ENCODE assay signal across 20 cellular contexts in the genomic region with DNA sequence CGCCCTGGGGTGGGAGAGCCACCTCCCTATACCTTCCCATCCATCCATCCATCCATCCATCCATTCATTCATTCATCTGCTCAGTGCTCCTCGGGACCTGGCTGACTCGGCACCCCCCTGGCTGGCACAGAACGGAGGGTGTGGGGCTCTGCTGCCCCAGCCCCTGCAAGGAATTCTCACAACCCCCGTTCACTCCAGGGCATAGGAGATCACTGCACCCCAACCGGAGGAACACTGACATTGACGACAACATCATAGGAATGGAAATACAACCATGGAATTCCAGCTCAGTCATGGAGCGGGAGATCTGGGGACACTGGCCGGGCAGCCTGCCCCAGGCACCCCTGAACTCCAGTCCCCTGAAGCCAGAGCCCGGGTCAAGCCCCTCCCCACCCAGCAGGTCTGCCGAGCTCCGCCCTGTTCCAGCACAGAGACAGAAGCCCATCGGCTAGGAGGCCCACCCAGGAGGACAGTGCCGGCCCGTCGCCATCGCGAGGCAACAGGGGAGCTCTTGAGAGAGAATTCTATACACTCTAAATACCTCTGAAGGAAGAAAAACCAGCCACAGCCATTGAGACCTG. TPM values are rescaled to one million over a fixed set of nuclear protein-coding genes. Genes with fewer than 3 reads are reported as not detected.
A peak's percentile ranks its signal among the peaks of the same experiment; 100 is the strongest.
DNase-seq lines count a peak whose midpoint lies in the region; ATAC-seq, FAIRE-seq and TF ChIP-seq lines count a peak whose summit lies in the region.
"Had no signal": no experiment of that assay in that cellular context is flagged by ENCODE, and none has a peak within 500 bp of the region (broad histone marks: within the 10 kb centered on the region; RNA-seq: fewer than 3 reads in every experiment).

No MANE protein-coding gene starts in this region.

- FAIRE-seq in astrocyte (lab: Jason Lieb, UNC), result no peak
- no peak for FAIRE-seq in keratinocyte (lab: Jason Lieb, UNC)
- FAIRE-seq: frontal cortex had no signal

- H3K9me1 ChIP-seq in keratinocyte (ENCODE audit: control insufficient read depth, extremely low read depth, insufficient read depth, low read length), result no peaks in the 10 kb centered on the region

- no peaks in the 10 kb centered on the region for H4K20me1 ChIP-seq in astrocyte (ENCODE audit: insufficient read depth, low read length)
- peaks cover 2% of the 10 kb centered on the region for H4K20me1 ChIP-seq in keratinocyte (ENCODE audit: control insufficient read depth, extremely low read depth, insufficient read depth, low read length)

- H3K79me2 ChIP-seq in astrocyte (ENCODE audit: insufficient read depth, low read length) (no peaks in the 10 kb centered on the region), keratinocyte (ENCODE audit: control insufficient read depth, insufficient read depth, low read length) (no peaks in the 10 kb centered on the region)

- H3K27ac Mint-ChIP-seq in Calu3 (ENCODE audit: unreplicated experiment), result peak overlapping the region; percentile 13
- no peak overlapping the region for H3K27ac Mint-ChIP-seq in astrocyte (ENCODE audit: unreplicated experiment)
- H3K27ac Mint-ChIP-seq: activated B cell treated with CpG ODN at 0.5 μM for 24 hours; activated CD4-positive, alpha-beta memory T cell treated with anti-CD3 and anti-CD28 coated beads, Interleukin-2, amount 10 ng/mL, durations not matched to agents 7 days and 5 days had no signal

- H3K4me1 ChIP-seq in astrocyte (ENCODE audit: insufficient read depth, low read length), result peaks cover 17% of the 10 kb centered on the region
- peaks cover 24% of the 10 kb centered on the region for H3K4me1 ChIP-seq in keratinocyte (ENCODE audit: control insufficient read depth, extremely low read depth, insufficient read depth, low read length)
- no peaks in the 10 kb centered on the region for H3K4me1 ChIP-seq in psoas muscle
- peaks cover 0 to 3% (median 0%) of the 10 kb centered on the region in 4 donors for H3K4me1 ChIP-seq in transverse colon

- dilution Hi-C loops in keratinocyte (cut with MboI; ENCODE audit: extremely low pct_ligation_motif_present, low sequenced_read_pairs), result no loop called here

- H2AFZ ChIP-seq in astrocyte (ENCODE audit: low read depth, low read length) (no peak overlapping the region), keratinocyte (ENCODE audit: control insufficient read depth, low read length) (peak overlapping the region; percentile 58)

- TF ChIP-seq CTCF in Calu3 (IDR thresholded peaks at IDR 0.05; ENCODE audit: unreplicated experiment) (no peak), astrocyte (IDR thresholded peaks at IDR 0.05; ENCODE audit: insufficient read depth, low read depth, low read length) (no peak), keratinocyte (optimal IDR thresholded peaks at IDR 0.05 in 1 of 3, IDR thresholded peaks at IDR 0.05 in 1 of 3, conservative IDR thresholded peaks at IDR 0.05 in 1 of 3; ENCODE audit: extremely low read depth in 1 of 3, insufficient read depth in 2 of 3, low read length in 3 of 3) (no peak), psoas muscle (IDR thresholded peaks at IDR 0.05) (no peak), transverse colon (IDR thresholded peaks at IDR 0.05) (no peak)

- H3K4me3 ChIP-seq in astrocyte (ENCODE audit: insufficient read depth, low read depth, low read length), result no peak overlapping the region
- peak overlapping the region in 1 of 3 experiments; percentile 27 for H3K4me3 ChIP-seq in keratinocyte (ENCODE audit: control insufficient read depth in 2 of 3, extremely low read depth in 1 of 3, insufficient read depth in 2 of 3, low read depth in 1 of 3, low read length in 3 of 3)
- H3K4me3 ChIP-seq in psoas muscle, result no peak overlapping the region
- H3K4me3 ChIP-seq in transverse colon, result no peak overlapping the region

- H3K36me3 Mint-ChIP-seq in Calu3 (ENCODE audit: insufficient read depth, unreplicated experiment) (peaks cover 7% of the 10 kb centered on the region), astrocyte (ENCODE audit: low read depth, unreplicated experiment) (no peaks in the 10 kb centered on the region)

- 70 to 76% (median 73%) methylated on average over 18 of the region's 18 CpGs for WGBS in psoas muscle, 3 donors
- 59% methylated on average over 18 of the region's 18 CpGs; no CpG with 5 or more reads in 1 of the 2 donors for WGBS in transverse colon (ENCODE audit: low coverage in 1 of 2), 2 donors

- no peak overlapping the region for H3K9ac ChIP-seq in astrocyte (ENCODE audit: low read length)
- H3K9ac ChIP-seq in keratinocyte (ENCODE audit: control insufficient read depth, extremely low read depth, insufficient read depth, low read length), result no peak overlapping the region

- no peak for TF ChIP-seq EP300 in transverse colon (IDR thresholded peaks at IDR 0.05; ENCODE audit: low read depth)

- CTCF ChIA-PET in Calu3 (lab: Charles Lee), result interaction anchor here (0.8 to 1.1 kb wide), 3 partner anchors 11 to 126 kb away, joined by 3 to 4 read pairs (median 3); a partner anchor contains a TSS

- H3K9me3 ChIP-seq in astrocyte (ENCODE audit: insufficient read depth, low read depth, low read length) (no peaks in the 10 kb centered on the region), keratinocyte (ENCODE audit: control insufficient read depth, low read depth, low read length) (no peaks in the 10 kb centered on the region), psoas muscle (no peaks in the 10 kb centered on the region), transverse colon (no peaks in the 10 kb centered on the region)

- H3K27ac ChIP-seq in astrocyte (ENCODE audit: low read depth, low read length) (no peak overlapping the region), keratinocyte (ENCODE audit: control insufficient read depth, insufficient read depth, low read length) (no peak overlapping the region), psoas muscle (no peak overlapping the region), transverse colon (no peak overlapping the region)

- H3K4me2 ChIP-seq in astrocyte (ENCODE audit: low read length) (peak overlapping the region; percentile 61), keratinocyte (ENCODE audit: control insufficient read depth, extremely low read depth, insufficient read depth, low read depth, low read length) (peak overlapping the region; percentile 48)

- intact Hi-C loops in Calu3 (cut with micrococcal nuclease; ENCODE audit: unreplicated experiment), result no loop called here
- intact Hi-C loops in psoas muscle (cut with DNase I), result loop anchor here in 1 of 2 donors (5.0 kb wide), 1 partner anchor 51 kb away; no protein-coding TSS in a partner anchor
- intact Hi-C loops in transverse colon (cut with DNase I; ENCODE audit: low total_unique reads), result no loop called here

- H3K27me3 Mint-ChIP-seq in Calu3 (ENCODE audit: unreplicated experiment) (peaks cover 72% of the 10 kb centered on the region), astrocyte (ENCODE audit: low read depth, unreplicated experiment) (peaks cover 38% of the 10 kb centered on the region)

- H3K27me3 ChIP-seq in astrocyte (ENCODE audit: insufficient read depth, low read length) (peaks cover 11% of the 10 kb centered on the region), keratinocyte (ENCODE audit: control insufficient read depth, extremely low read depth, insufficient read depth, low read length) (peaks cover 22% of the 10 kb centered on the region), psoas muscle (ENCODE audit: insufficient read depth in 3 of 3, low read length in 2 of 3) (peaks cover 0 to 62% (median 22%) of the 10 kb centered on the region in 3 donors), transverse colon (peaks cover 6% of the 10 kb centered on the region)

- H3K4me3 Mint-ChIP-seq in Calu3 (ENCODE audit: low read depth, unreplicated experiment) (no peak overlapping the region), astrocyte (ENCODE audit: unreplicated experiment) (no peak overlapping the region)
- H3K4me3 Mint-ChIP-seq: activated B cell treated with CpG ODN at 0.5 μM for 24 hours; activated CD4-positive, alpha-beta memory T cell treated with anti-CD3 and anti-CD28 coated beads, Interleukin-2, amount 10 ng/mL, durations not matched to agents 7 days and 5 days had no signal

- H3K9me3 Mint-ChIP-seq in Calu3 (ENCODE audit: low read depth, unreplicated experiment) (no peaks in the 10 kb centered on the region), astrocyte (ENCODE audit: unreplicated experiment) (no peaks in the 10 kb centered on the region)
- H3K9me3 Mint-ChIP-seq: activated B cell treated with CpG ODN at 0.5 μM for 24 hours; activated CD4-positive, alpha-beta memory T cell treated with anti-CD3 and anti-CD28 coated beads, Interleukin-2, amount 10 ng/mL, durations not matched to agents 7 days and 5 days had no signal

- ATAC-seq in psoas muscle, result no peak
- no peak for ATAC-seq in HG02610 (IDR thresholded peaks at IDR 0.05; ENCODE audit: unreplicated experiment)
- ATAC-seq: sciatic nerve had no signal

- in situ Hi-C loops in transverse colon (cut with MboI; ENCODE audit: low pct_ligation_motif_present in 1 of 4, low pct_unique_long_range_greater_than_20kb in 1 of 4, low sequenced_read_pairs in 3 of 4), result no loop called here

- BruUV-seq in Calu3 (replicated peaks; lab: Mats Ljungman, UMichigan), result no TSS peak

- no peak for TF ChIP-seq POLR2A in transverse colon (IDR thresholded peaks at IDR 0.05)

- DNase-seq in Calu3, result no peak
- DNase-seq in astrocyte (ENCODE audit: low read depth), result no peak
- DNase-seq in keratinocyte (ENCODE audit: low read depth, low spot score), result no peak
- peak; percentile 11 to 28 for DNase-seq in psoas muscle
- DNase-seq in SKM-1 (lab: John Stamatoyannopoulos, UW; ENCODE audit: unreplicated experiment), result no peak
- DNase-seq in transverse colon, result no peak
- no peak for DNase-seq in NCI-H1092 treated with DMSO at 0.1 percent for 48 hours (lab: John Stamatoyannopoulos, UW)
- DNase-seq: activated B cell treated with CpG ODN at 0.5 μM for 24 hours; activated CD4-positive, alpha-beta memory T cell treated with anti-CD3 and anti-CD28 coated beads, Interleukin-2, amount 10 ng/mL, durations not matched to agents 7 days and 5 days; activated gamma-delta T cell treated with Interleukin-2 at 50 U/mL for 16 hours; activated T-cell treated with anti-CD3 and anti-CD28 coated beads for 4 hours; central memory CD4-positive, alpha-beta T cell; erythroblast; NCI-H774; SIG-M5 had no signal

- peaks cover 37% of the 10 kb centered on the region for H3K4me1 Mint-ChIP-seq in Calu3 (ENCODE audit: low read depth, unreplicated experiment)
- H3K4me1 Mint-ChIP-seq in astrocyte (ENCODE audit: low read depth, unreplicated experiment), result peaks cover 1% of the 10 kb centered on the region
- H3K4me1 Mint-ChIP-seq: activated B cell treated with CpG ODN at 0.5 μM for 24 hours had no signal

- H3K36me3 ChIP-seq in astrocyte (ENCODE audit: insufficient read depth, low read length) (no peaks in the 10 kb centered on the region), keratinocyte (ENCODE audit: control insufficient read depth in 2 of 2, extremely low read depth in 1 of 2, insufficient read depth in 2 of 2, low read length in 2 of 2) (no peaks in the 10 kb centered on the region), psoas muscle (ENCODE audit: insufficient read depth in 1 of 2, low read depth in 1 of 2) (no peaks in the 10 kb centered on the region), transverse colon (no peaks in the 10 kb centered on the region)

RNA-seq across cellular contexts. Expression of a gene that starts 27.9 kb away (rescaled TPM):
- total RNA-seq in Calu3 (2022), result 28.9 and 31.8 TPM in 2 replicates
- total RNA-seq in astrocyte, result 18.7 and 19.3 TPM in 2 replicates
- 12.3 to 15.6 TPM (median 15.0 TPM) in 3 replicates for polyA plus RNA-seq in keratinocyte
- 5.1 TPM for polyA plus RNA-seq in keratinocyte (2011; ENCODE audit: low read depth)
- polyA plus RNA-seq in keratinocyte (2011; cell fraction: cytosol; rRNA removed), result 10.0 and 15.3 TPM in 2 replicates
- 12.3 and 13.1 TPM in 2 replicates for polyA plus RNA-seq in keratinocyte (2011; cell fraction: nucleus; rRNA removed)
- 9.0 and 16.4 TPM in 2 replicates for polyA plus RNA-seq in keratinocyte (2012; ENCODE audit: low replicate concordance)
- 8.1 to 12.9 TPM (median 8.4 TPM) in 3 replicates for polyA minus RNA-seq in keratinocyte
- 12.9 TPM for polyA minus RNA-seq in keratinocyte (2011; cell fraction: cytosol; rRNA and poly(A)+ RNA removed)
- 3.9 TPM in 2 replicates for polyA minus RNA-seq in keratinocyte (2011; cell fraction: nucleus; rRNA and poly(A)+ RNA removed)
- 1 to 10 TPM; 5.1 to 7.2 (median 5.7) TPM for total RNA-seq in psoas muscle
- polyA plus RNA-seq in psoas muscle, result 10 to 100 TPM in 1 of 3 donors, 1 to 10 TPM in 2; 6.5 to 11.4 (median 7.8) TPM
- 10 to 100 TPM; 10.8 to 13.0 (median 11.9) TPM for total RNA-seq in transverse colon

RNA-seq across cellular contexts. Expression of a gene that starts 36.3 kb away (rescaled TPM):
- total RNA-seq in Calu3 (2022) (80.1 and 98.2 TPM in 2 replicates), astrocyte (93.4 and 96.5 TPM in 2 replicates), psoas muscle (10 to 100 TPM; 17.3 to 20.9 (median 19.4) TPM), transverse colon (100 to 1,000 TPM in 1 of 4 donors, 10 to 100 TPM in 3; 55.2 to 137 (median 71.1) TPM)
- polyA plus RNA-seq in keratinocyte (29.8 to 39.8 TPM (median 31.5 TPM) in 3 replicates), psoas muscle (10 to 100 TPM; 11.6 to 21.6 (median 15.5) TPM)
- polyA plus RNA-seq in keratinocyte (2011; ENCODE audit: low read depth), result 12.8 TPM
- polyA plus RNA-seq in keratinocyte (2011; cell fraction: cytosol; rRNA removed), result 17.3 and 32.5 TPM in 2 replicates
- 43.7 and 47.3 TPM in 2 replicates for polyA plus RNA-seq in keratinocyte (2011; cell fraction: nucleus; rRNA removed)
- polyA plus RNA-seq in keratinocyte (2012; ENCODE audit: low replicate concordance), result 10.9 and 37.3 TPM in 2 replicates
- polyA minus RNA-seq in keratinocyte, result 17.8 to 29.0 TPM (median 26.5 TPM) in 3 replicates
- 44.1 TPM for polyA minus RNA-seq in keratinocyte (2011; cell fraction: cytosol; rRNA and poly(A)+ RNA removed)
- 20.3 and 22.1 TPM in 2 replicates for polyA minus RNA-seq in keratinocyte (2011; cell fraction: nucleus; rRNA and poly(A)+ RNA removed)

RNA-seq across cellular contexts. Expression of a gene that starts 48.5 kb away (rescaled TPM):
- total RNA-seq in Calu3 (2022) (2.7 TPM in 2 replicates), astrocyte (43.0 and 54.3 TPM in 2 replicates), psoas muscle (under 1 TPM in 3 of 4 donors, not detected in 1; 0.27 to 0.67 (median 0.40) TPM), transverse colon (100 to 1,000 TPM in 1 of 4 donors, 10 to 100 TPM in 1, 1 to 10 TPM in 2; 6.0 to 223 (median 8.0) TPM)
- polyA plus RNA-seq in keratinocyte (2.7 to 4.8 TPM (median 3.6 TPM) in 3 replicates), psoas muscle (under 1 TPM; 0.51 to 0.86 (median 0.67) TPM)
- polyA plus RNA-seq in keratinocyte (2011; ENCODE audit: low read depth), result 0.36 TPM
- polyA plus RNA-seq in keratinocyte (2011; cell fraction: cytosol; rRNA removed), result 1.7 and 3.6 TPM in 2 replicates
- polyA plus RNA-seq in keratinocyte (2011; cell fraction: nucleus; rRNA removed), result 2.0 and 2.6 TPM in 2 replicates
- 1.5 and 7.3 TPM in 2 replicates for polyA plus RNA-seq in keratinocyte (2012; ENCODE audit: low replicate concordance)
- polyA minus RNA-seq in keratinocyte, result 0.23 to 0.61 TPM in 2 of 3 replicates, not detected in the other
- 5.4 TPM for polyA minus RNA-seq in keratinocyte (2011; cell fraction: cytosol; rRNA and poly(A)+ RNA removed)
- polyA minus RNA-seq in keratinocyte (2011; cell fraction: nucleus; rRNA and poly(A)+ RNA removed), result 0.47 and 0.84 TPM in 2 replicates
- total RNA-seq: activated CD4-positive, alpha-beta memory T cell treated with anti-CD3 and anti-CD28 coated beads, Interleukin-2, amount 10 ng/mL, durations not matched to agents 7 days and 5 days; H4 had no signal

RNA-seq across cellular contexts. Expression of a gene that starts 59.7 kb away (rescaled TPM):
- total RNA-seq in Calu3 (2022) (not detected in 2 replicates), astrocyte (0.10 and 0.16 TPM in 2 replicates), psoas muscle (under 1 TPM in 1 of 4 donors, not detected in 3; 0.08 TPM), transverse colon (10 to 100 TPM in 1 of 4 donors, 1 to 10 TPM in 3; 1.5 to 23.9 (median 4.7) TPM)
- polyA plus RNA-seq in keratinocyte (0.24 to 1.4 TPM (median 0.55 TPM) in 3 replicates), psoas muscle (under 1 TPM; 0.01 to 0.07 (median 0.04) TPM)
- polyA plus RNA-seq in keratinocyte (2011; ENCODE audit: low read depth), result 0.27 TPM
- polyA plus RNA-seq in keratinocyte (2011; cell fraction: cytosol; rRNA removed), result 0.17 and 0.56 TPM in 2 replicates
- polyA plus RNA-seq in keratinocyte (2011; cell fraction: nucleus; rRNA removed), result 0.90 and 1.4 TPM in 2 replicates
- polyA plus RNA-seq in keratinocyte (2012; ENCODE audit: low replicate concordance), result 0.72 and 2.1 TPM in 2 replicates
- 0.40 to 2.7 TPM (median 0.83 TPM) in 3 replicates for polyA minus RNA-seq in keratinocyte
- not detected for polyA minus RNA-seq in keratinocyte (2011; cell fraction: cytosol; rRNA and poly(A)+ RNA removed)
- 1.1 and 1.3 TPM in 2 replicates for polyA minus RNA-seq in keratinocyte (2011; cell fraction: nucleus; rRNA and poly(A)+ RNA removed)
- total RNA-seq: activated B cell treated with CpG ODN at 0.5 μM for 24 hours; activated CD4-positive, alpha-beta memory T cell treated with anti-CD3 and anti-CD28 coated beads, Interleukin-2, amount 10 ng/mL, durations not matched to agents 7 days and 5 days; H4; OCI-LY7 had no signal

Comparison
In these comparisons a context has a peak if more than half of its experiments do, and no peak if none do; other contexts are left out.
1. DNase-seq: peak in psoas muscle (2 of 2); none in Calu3 (single experiment), astrocyte (single experiment), keratinocyte (single experiment), SKM-1 (single experiment), transverse colon (single experiment) and NCI-H1092 treated with DMSO at 0.1 percent for 48 hours (single experiment).